8 cellular contexts compared by ENCODE assay signal in the genomic region with DNA sequence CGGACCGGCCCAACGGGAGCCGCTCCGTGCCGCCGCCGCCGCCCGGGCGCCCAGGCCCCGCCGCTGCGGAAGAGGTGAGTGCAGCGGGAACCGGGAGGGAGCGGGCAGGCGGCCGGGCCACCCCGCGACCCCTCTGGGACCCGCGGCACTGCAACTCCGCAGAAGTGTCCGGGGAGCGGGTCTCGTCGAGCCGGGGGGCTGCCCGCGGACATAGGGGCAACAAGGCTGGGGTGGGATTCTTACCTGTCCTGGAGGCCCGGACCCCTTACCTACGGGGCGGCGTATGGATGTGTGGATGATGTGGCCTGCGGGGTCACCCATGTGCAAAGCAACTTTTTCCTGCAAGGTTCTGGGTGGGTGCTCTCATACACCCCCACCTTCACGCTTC. TPM values are rescaled to one million over a fixed set of nuclear protein-coding genes. Genes with fewer than 3 reads are reported as not detected.
DNase-seq lines count a peak whose midpoint lies in the region; ATAC-seq and TF ChIP-seq lines count a peak whose summit lies in the region.

No MANE protein-coding gene starts in this region.

- H3K27me3 Mint-ChIP-seq in central memory CD8-positive, alpha-beta T cell, result peaks cover 44% of the 10 kb centered on the region

- H3K9ac ChIP-seq in mucosa of stomach (ENCODE audit: low read length), result peak overlapping the region; percentile 84

- intact Hi-C loops in left ventricle myocardium inferior (cut with micrococcal nuclease), result no loop called here
- intact Hi-C loops in Right ventricle myocardium superior (cut with DNase I), result no loop called here
- intact Hi-C loops in aorta (cut with DNase I), result no loop called here

- no peaks in the 10 kb centered on the region for H3K9me3 Mint-ChIP-seq in central memory CD8-positive, alpha-beta T cell

- DNase-seq in left ventricle myocardium inferior (no peak), Right ventricle myocardium superior (no peak), aorta (no peak), NCI-H1092 treated with DMSO at 0.1 percent for 48 hours (lab: John Stamatoyannopoulos, UW) (no peak), DMS 273 treated with DMSO at 0.1 percent for 48 hours (lab: John Stamatoyannopoulos, UW) (no peak)
- no peak for DNase-seq in central memory CD8-positive, alpha-beta T cell (ENCODE audit: low spot score in 2 of 2)
- DNase-seq in stimulated activated CD4-positive, alpha-beta T cell treated with anti-CD3 and anti-CD28 coated beads, Interleukin-2, amount 100 ng/mL, for 48 hours, result no peak

- H3K4me3 ChIP-seq in left ventricle myocardium inferior (peak overlapping the region; percentile 74), mucosa of stomach (ENCODE audit: low read length) (peak overlapping the region; percentile 96), aorta (ENCODE audit: low read length in 2 of 2) (peak overlapping the region; percentile 48 to 64)

- H3K36me3 ChIP-seq in left ventricle myocardium inferior (no peaks in the 10 kb centered on the region), mucosa of stomach (ENCODE audit: control insufficient read depth, insufficient read depth, low read length) (no peaks in the 10 kb centered on the region), aorta (ENCODE audit: control insufficient read depth in 1 of 2, insufficient read depth in 2 of 2, low read length in 1 of 2) (no peaks in the 10 kb centered on the region)

- ATAC-seq in Right ventricle myocardium superior (ENCODE audit: poor library complexity) (no peak), aorta (ENCODE audit: low FRiP score) (no peak)
- no peak for ATAC-seq in central memory CD8-positive, alpha-beta T cell (replicated peaks; ENCODE audit: extremely low read depth, poor library complexity, severe bottlenecking)

- H3K4me1 Mint-ChIP-seq in central memory CD8-positive, alpha-beta T cell, result peaks cover 21% of the 10 kb centered on the region

- H3K4me3 Mint-ChIP-seq in central memory CD8-positive, alpha-beta T cell, result peak overlapping the region; percentile 70

- peaks cover 4% of the 10 kb centered on the region for H3K36me3 Mint-ChIP-seq in central memory CD8-positive, alpha-beta T cell (ENCODE audit: insufficient read depth)

- H3K4me1 ChIP-seq in left ventricle myocardium inferior (peaks cover 49% of the 10 kb centered on the region), mucosa of stomach (ENCODE audit: control insufficient read depth, insufficient read depth, low read length) (peaks cover 50% of the 10 kb centered on the region), aorta (ENCODE audit: control insufficient read depth in 1 of 2, insufficient read depth in 2 of 2, low read length in 2 of 2) (no peaks in the 10 kb centered on the region)

- H3K27ac Mint-ChIP-seq in central memory CD8-positive, alpha-beta T cell (ENCODE audit: low read depth), result no peak overlapping the region

- H3K27me3 ChIP-seq in left ventricle myocardium inferior (ENCODE audit: low read depth) (peaks cover 4% of the 10 kb centered on the region), mucosa of stomach (ENCODE audit: control insufficient read depth, insufficient read depth, low read length) (peaks cover 11% of the 10 kb centered on the region), aorta (ENCODE audit: control insufficient read depth in 1 of 2, insufficient read depth in 2 of 2, low read length in 1 of 2) (no peaks in the 10 kb centered on the region)

- no peak for TF ChIP-seq CTCF in left ventricle myocardium inferior (IDR thresholded peaks at IDR 0.05; ENCODE audit: borderline replicate concordance)

- 1 to 2% methylated on average over 21 to 37 of the region's 37 CpGs for WGBS in aorta, 2 donors

- H3K27ac ChIP-seq in left ventricle myocardium inferior (replicated peaks), result peak overlapping the region; percentile 88
- H3K27ac ChIP-seq in aorta (ENCODE audit: low read depth in 1 of 2, low read length in 2 of 2), result no peak overlapping the region

- H3K9me3 ChIP-seq in left ventricle myocardium inferior (replicated peaks) (no peaks in the 10 kb centered on the region), mucosa of stomach (ENCODE audit: control insufficient read depth, low read length) (no peaks in the 10 kb centered on the region), aorta (ENCODE audit: control insufficient read depth, low read length) (no peaks in the 10 kb centered on the region)

RNA-seq across cellular contexts. Expression of gene SEMA3F, which starts 0.4 kb away (rescaled TPM):
- 10.2 TPM for total RNA-seq in left ventricle myocardium inferior
- 10.8 TPM for total RNA-seq in Right ventricle myocardium superior
- 10 to 100 TPM; 39.2 to 40.3 TPM for total RNA-seq in aorta
- polyA plus RNA-seq in aorta, result 10 to 100 TPM; 10.3 to 17.4 TPM

RNA-seq across cellular contexts. Expression of gene GNAT1, which starts 35.9 kb away (rescaled TPM):
- total RNA-seq in left ventricle myocardium inferior (not detected), Right ventricle myocardium superior (not detected), aorta (not detected)
- polyA plus RNA-seq in aorta, result not detected

RNA-seq across cellular contexts. Expression of gene SLC38A3, which starts 49.6 kb away (rescaled TPM):
- total RNA-seq in left ventricle myocardium inferior, result 10.4 TPM
- 10.6 TPM for total RNA-seq in Right ventricle myocardium superior
- total RNA-seq in aorta, result 1 to 10 TPM in 1 of 2 donors, under 1 TPM in 1; 0.19 to 1.4 TPM
- polyA plus RNA-seq in aorta, result under 1 TPM in 1 of 2 donors, not detected in 1; 0.56 TPM
